In genomic region chr18:59303006-59303405, GRCh38 we compare ENCODE assay signal across 16 cellular contexts. TPM values are rescaled to one million over a fixed set of nuclear protein-coding genes. Genes with fewer than 3 reads are reported as not detected.
DNase-seq lines count a peak whose midpoint lies in the region; ATAC-seq lines count a peak whose summit lies in the region.
"Had no signal": no experiment of that assay in that cellular context is flagged by ENCODE, and none has a peak within 500 bp of the region (broad histone marks: within the 10 kb centered on the region; RNA-seq: fewer than 3 reads in every experiment).

No MANE protein-coding gene starts in this region.

- peaks cover 25% of the 10 kb centered on the region for H3K27me3 Mint-ChIP-seq in activated CD4-positive, alpha-beta T cell treated with anti-CD3 and anti-CD28 coated beads, Interleukin-2, amount 10 ng/mL, durations not matched to agents 24 days and 14 days

- DNase-seq in DMS 273 (lab: John Stamatoyannopoulos, UW; ENCODE audit: unreplicated experiment) (peak; percentile 28), DMS 273 treated with DMSO at 0.1 percent for 48 hours (lab: John Stamatoyannopoulos, UW) (no peak), NCI-H82 treated with DMSO at 0.1 percent for 48 hours (lab: John Stamatoyannopoulos, UW; ENCODE audit: unreplicated experiment) (peak; percentile 19), retina (peak; percentile 53), NAMALWA (ENCODE audit: low spot score) (no peak)
- DNase-seq in activated CD4-positive, alpha-beta T cell treated with anti-CD3 and anti-CD28 coated beads, Interleukin-2, amount 10 ng/mL, durations not matched to agents 24 days and 14 days: no peak
- DNase-seq: AML-193; Caco-2; CD4-positive, alpha-beta T cell; DMS79 treated with DMSO at 0.1 percent for 48 hours; GF-D8; H9; IMR-90 had no signal

- H3K4me3 Mint-ChIP-seq in activated CD4-positive, alpha-beta T cell treated with anti-CD3 and anti-CD28 coated beads, Interleukin-2, amount 10 ng/mL, durations not matched to agents 24 days and 14 days: no peak overlapping the region
- H3K4me3 Mint-ChIP-seq: CD4-positive, alpha-beta T cell; H9 had no signal

- H3K9me3 Mint-ChIP-seq in activated CD4-positive, alpha-beta T cell treated with anti-CD3 and anti-CD28 coated beads, Interleukin-2, amount 10 ng/mL, durations not matched to agents 24 days and 14 days: no peaks in the 10 kb centered on the region
- H3K9me3 Mint-ChIP-seq: CD4-positive, alpha-beta T cell; H9 had no signal

- no peaks in the 10 kb centered on the region for H3K36me3 Mint-ChIP-seq in activated CD4-positive, alpha-beta T cell treated with anti-CD3 and anti-CD28 coated beads, Interleukin-2, amount 10 ng/mL, durations not matched to agents 24 days and 14 days (ENCODE audit: low read depth)

- no peak overlapping the region for H3K27ac Mint-ChIP-seq in activated CD4-positive, alpha-beta T cell treated with anti-CD3 and anti-CD28 coated beads, Interleukin-2, amount 10 ng/mL, durations not matched to agents 24 days and 14 days
- H3K27ac Mint-ChIP-seq: CD4-positive, alpha-beta T cell; H9 had no signal

- H3K4me1 Mint-ChIP-seq in activated CD4-positive, alpha-beta T cell treated with anti-CD3 and anti-CD28 coated beads, Interleukin-2, amount 10 ng/mL, durations not matched to agents 24 days and 14 days: peaks cover 4% of the 10 kb centered on the region

- no peak for ATAC-seq in GM18498 (IDR thresholded peaks at IDR 0.05; ENCODE audit: unreplicated experiment)
- ATAC-seq: A549 had no signal

- intact Hi-C loops in activated CD4-positive, alpha-beta T cell treated with anti-CD3 and anti-CD28 coated beads, Interleukin-2, amount 10 ng/mL, durations not matched to agents 24 days and 14 days (cut with micrococcal nuclease): no loop called here

RNA-seq across cellular contexts. Expression of gene CPLX4, which starts 15.4 kb away (rescaled TPM):
- total RNA-seq in activated CD4-positive, alpha-beta T cell treated with anti-CD3 and anti-CD28 coated beads, Interleukin-2, amount 10 ng/mL, durations not matched to agents 24 days and 14 days: not detected in 2 replicates
- total RNA-seq: Caco-2; CD4-positive, alpha-beta T cell; H1; H9; IMR-90 had no signal

RNA-seq across cellular contexts. Expression of gene RAX, which starts 29.8 kb away (rescaled TPM):
- total RNA-seq in activated CD4-positive, alpha-beta T cell treated with anti-CD3 and anti-CD28 coated beads, Interleukin-2, amount 10 ng/mL, durations not matched to agents 24 days and 14 days: not detected in 2 replicates
- total RNA-seq: Caco-2; CD4-positive, alpha-beta T cell; IMR-90 had no signal

RNA-seq across cellular contexts. Expression of gene LMAN1, which starts 56.1 kb away (rescaled TPM):
- 141 and 148 TPM in 2 replicates for total RNA-seq in activated CD4-positive, alpha-beta T cell treated with anti-CD3 and anti-CD28 coated beads, Interleukin-2, amount 10 ng/mL, durations not matched to agents 24 days and 14 days

Comparison
In these comparisons a context has a peak if more than half of its experiments do, and no peak if none do; other contexts are left out.
1. DNase-seq: peak in DMS 273 (single experiment), NCI-H82 treated with DMSO at 0.1 percent for 48 hours (single experiment) and retina (single experiment); none in DMS 273 treated with DMSO at 0.1 percent for 48 hours (single experiment), NAMALWA (single experiment) and activated CD4-positive, alpha-beta T cell treated with anti-CD3 and anti-CD28 coated beads, Interleukin-2, amount 10 ng/mL, durations not matched to agents 24 days and 14 days (single experiment).